ENCODE assay signal across 8 cellular contexts in the genomic region with DNA sequence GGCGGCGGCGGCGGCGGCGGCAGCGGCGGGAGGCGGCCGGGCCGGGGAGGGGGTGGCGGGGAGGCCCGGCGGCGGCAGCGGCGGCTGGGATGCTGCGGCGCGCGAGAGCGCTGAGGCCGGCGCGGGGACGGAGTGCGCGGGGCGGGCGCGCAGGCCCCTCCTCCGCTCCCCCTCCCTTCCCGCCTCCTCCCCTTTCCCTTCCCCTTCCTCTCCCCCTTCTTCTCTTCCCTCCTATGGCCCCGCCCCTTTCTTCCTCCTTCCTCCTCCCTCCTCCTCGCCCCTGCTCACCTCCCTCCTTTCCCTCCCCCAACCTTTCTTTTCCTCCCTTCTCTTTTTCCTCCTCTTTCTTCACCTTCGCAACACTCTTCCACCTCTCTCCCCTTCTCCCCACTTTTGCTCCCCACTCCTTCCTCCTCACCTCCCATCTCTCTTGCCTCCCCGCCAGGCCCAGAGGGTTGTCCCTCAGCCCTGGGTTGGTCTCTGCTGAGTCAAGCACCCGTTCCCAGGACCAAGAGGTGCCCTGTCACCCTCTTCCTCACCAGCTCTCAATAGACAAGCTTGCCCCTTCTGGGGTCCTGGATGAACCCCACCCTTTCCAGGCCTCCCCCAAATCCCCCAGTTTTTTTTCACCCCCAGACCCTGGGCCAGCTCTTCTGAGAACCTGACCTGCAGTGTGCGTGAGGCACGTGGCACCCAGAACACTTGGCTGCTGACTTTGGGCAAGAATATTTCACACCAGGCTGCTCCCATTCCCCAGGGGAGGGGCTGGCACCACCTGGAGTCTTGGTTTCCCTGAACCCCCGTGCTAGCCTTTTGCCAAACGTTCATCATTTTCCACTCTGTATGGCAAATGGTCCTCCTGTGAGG. TPM values are rescaled to one million over a fixed set of nuclear protein-coding genes. Genes with fewer than 3 reads are reported as not detected.
DNase-seq lines count a peak whose midpoint lies in the region; ATAC-seq, FAIRE-seq and TF ChIP-seq lines count a peak whose summit lies in the region.

A gene with protein sequence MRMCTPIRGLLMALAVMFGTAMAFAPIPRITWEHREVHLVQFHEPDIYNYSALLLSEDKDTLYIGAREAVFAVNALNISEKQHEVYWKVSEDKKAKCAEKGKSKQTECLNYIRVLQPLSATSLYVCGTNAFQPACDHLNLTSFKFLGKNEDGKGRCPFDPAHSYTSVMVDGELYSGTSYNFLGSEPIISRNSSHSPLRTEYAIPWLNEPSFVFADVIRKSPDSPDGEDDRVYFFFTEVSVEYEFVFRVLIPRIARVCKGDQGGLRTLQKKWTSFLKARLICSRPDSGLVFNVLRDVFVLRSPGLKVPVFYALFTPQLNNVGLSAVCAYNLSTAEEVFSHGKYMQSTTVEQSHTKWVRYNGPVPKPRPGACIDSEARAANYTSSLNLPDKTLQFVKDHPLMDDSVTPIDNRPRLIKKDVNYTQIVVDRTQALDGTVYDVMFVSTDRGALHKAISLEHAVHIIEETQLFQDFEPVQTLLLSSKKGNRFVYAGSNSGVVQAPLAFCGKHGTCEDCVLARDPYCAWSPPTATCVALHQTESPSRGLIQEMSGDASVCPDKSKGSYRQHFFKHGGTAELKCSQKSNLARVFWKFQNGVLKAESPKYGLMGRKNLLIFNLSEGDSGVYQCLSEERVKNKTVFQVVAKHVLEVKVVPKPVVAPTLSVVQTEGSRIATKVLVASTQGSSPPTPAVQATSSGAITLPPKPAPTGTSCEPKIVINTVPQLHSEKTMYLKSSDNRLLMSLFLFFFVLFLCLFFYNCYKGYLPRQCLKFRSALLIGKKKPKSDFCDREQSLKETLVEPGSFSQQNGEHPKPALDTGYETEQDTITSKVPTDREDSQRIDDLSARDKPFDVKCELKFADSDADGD (minus strand): TSS at position 136 of the 867 bp plus-strand sequence. CDS start 92,657 bp downstream, outside the sequence.

- intact Hi-C loops in PC-9 (cut with micrococcal nuclease; ENCODE audit: unreplicated experiment) (loop anchor here (1.0 to 5.0 kb wide), 2 partner anchors 21 to 61 kb away; no protein-coding TSS in a partner anchor), heart left ventricle (cut with DNase I) (loop anchor here in 1 of 10 donors (5.0 kb wide), 1 partner anchor 176 kb away; no protein-coding TSS in a partner anchor), pancreas (cut with DNase I) (no loop called here)

- TF ChIP-seq POLR2A in GM18526 (IDR thresholded peaks at IDR 0.05; ENCODE audit: extremely low read depth, insufficient read length) (peak; percentile 41), heart left ventricle (IDR thresholded peaks at IDR 0.05) (no peak)

- H3K9me3 ChIP-seq in PC-9 (ENCODE audit: insufficient read depth, low read depth), result no peaks in the 10 kb centered on the region
- no peaks in the 10 kb centered on the region for H3K9me3 ChIP-seq in heart left ventricle
- H3K9me3 ChIP-seq in pancreas, result no peaks in the 10 kb centered on the region

- H3K36me3 Mint-ChIP-seq in activated naive CD8-positive, alpha-beta T cell treated with anti-CD3 and anti-CD28 coated beads for 36 hours, result peaks cover 28% of the 10 kb centered on the region

- no peak for FAIRE-seq in HTR-8/SVneo (lab: Jason Lieb, UNC)
- no peak for FAIRE-seq in pancreas (lab: Jason Lieb, UNC)

- peaks cover 24% of the 10 kb centered on the region for H3K79me2 ChIP-seq in PC-9 (ENCODE audit: low read depth)

- peaks cover 68% of the 10 kb centered on the region for H3K4me1 Mint-ChIP-seq in activated naive CD8-positive, alpha-beta T cell treated with anti-CD3 and anti-CD28 coated beads for 36 hours

- H3K4me3 Mint-ChIP-seq in activated naive CD8-positive, alpha-beta T cell treated with anti-CD3 and anti-CD28 coated beads for 36 hours, result peak within 1 kb of the TSS; percentile 89

- peak within 1 kb of the TSS; percentile 92 for H3K27ac Mint-ChIP-seq in activated naive CD8-positive, alpha-beta T cell treated with anti-CD3 and anti-CD28 coated beads for 36 hours

- POLR2A ChIA-PET in PC-9 (lab: Charles Lee; ENCODE audit: unreplicated experiment), result no interaction called here

- CTCF ChIA-PET in PC-9 (lab: Charles Lee), result no interaction called here

- H3K27me3 Mint-ChIP-seq in activated naive CD8-positive, alpha-beta T cell treated with anti-CD3 and anti-CD28 coated beads for 36 hours, result no peaks in the 10 kb centered on the region

- no peak within 1 kb of the TSS for H3K27ac ChIP-seq in PC-9
- H3K27ac ChIP-seq in heart left ventricle, result peak within 1 kb of the TSS in 6 of 12 donors; percentile 6 to 84 (median 48)
- peak within 1 kb of the TSS in 3 of 4 donors; percentile 22 to 39 (median 28) for H3K27ac ChIP-seq in pancreas

- H4K20me1 ChIP-seq in PC-9 (ENCODE audit: insufficient read depth), result peaks cover 6% of the 10 kb centered on the region; the same call in 1 of the 2 replicates

- ATAC-seq in heart left ventricle, result peak; percentile 44 to 83 (median 80)
- ATAC-seq in pancreas, result peak; percentile 77 to 91 (median 89)

- no peaks in the 10 kb centered on the region; the same call in 1 of the 2 replicates for H3F3A ChIP-seq in PC-9 (ENCODE audit: insufficient read depth, low read depth)

- H3K4me3 ChIP-seq in PC-9 (peak within 1 kb of the TSS; percentile 83), heart left ventricle (peak within 1 kb of the TSS; percentile 51 to 82 (median 72)), pancreas (peak within 1 kb of the TSS; percentile 51 to 80 (median 70))

- H3K4me1 ChIP-seq in PC-9 (replicated peaks; ENCODE audit: insufficient read depth) (peaks cover 11% of the 10 kb centered on the region; the same call in 1 of the 2 replicates), heart left ventricle (peaks cover 0 to 72% (median 9%) of the 10 kb centered on the region in 12 donors), pancreas (peaks cover 0 to 10% (median 0%) of the 10 kb centered on the region in 3 donors)

- TF ChIP-seq CTCF in PC-9 (conservative IDR thresholded peaks at IDR 0.05) (no peak), heart left ventricle (IDR thresholded peaks at IDR 0.05) (no peak), pancreas (IDR thresholded peaks at IDR 0.05) (no peak)

- H3K27me3 ChIP-seq in PC-9 (ENCODE audit: insufficient read depth, low read depth) (no peaks in the 10 kb centered on the region), heart left ventricle (no peaks in the 10 kb centered on the region), pancreas (no peaks in the 10 kb centered on the region)

- H3K4me2 ChIP-seq in PC-9, result peak within 1 kb of the TSS; percentile 88

- H3K9me2 ChIP-seq in PC-9 (ENCODE audit: insufficient read depth), result no peaks in the 10 kb centered on the region

- H2AFZ ChIP-seq in PC-9, result peak within 1 kb of the TSS; percentile 81; the same call in 1 of the 2 replicates

- H3K36me3 ChIP-seq in PC-9 (ENCODE audit: low read depth), result no peaks in the 10 kb centered on the region
- no peaks in the 10 kb centered on the region for H3K36me3 ChIP-seq in heart left ventricle
- no peaks in the 10 kb centered on the region for H3K36me3 ChIP-seq in pancreas

- DNase-seq in AG08396 (ENCODE audit: low spot score) (peak; percentile 77), HTR-8/SVneo (ENCODE audit: insufficient read length, low spot score) (peak; percentile 45), PC-9 (peak in 1 of 2 experiments; percentile 71), heart left ventricle (peak in 4 of 5 donors; percentile 75 to 84 (median 79)), pancreas (peak in 5 of 6 donors; percentile 54 to 86 (median 75)), HuH-7 (ENCODE audit: low spot score) (no peak)
- DNase-seq in activated naive CD8-positive, alpha-beta T cell treated with anti-CD3 and anti-CD28 coated beads for 36 hours, result peak; percentile 58

- no peaks in the 10 kb centered on the region for H3K9me3 Mint-ChIP-seq in activated naive CD8-positive, alpha-beta T cell treated with anti-CD3 and anti-CD28 coated beads for 36 hours

- 11 to 16% (median 12%) methylated on average over 27 to 42 of the region's 42 CpGs for WGBS in heart left ventricle, 4 donors
- WGBS in pancreas, 2 donors, result 9 to 62% methylated on average over 7 to 42 of the region's 42 CpGs

- BruUV-seq in PC-9 (replicated peaks; lab: Mats Ljungman, UMichigan), result TSS peak; percentile 70

RNA-seq across cellular contexts. Expression of the gene that starts here (rescaled TPM):
- total RNA-seq in PC-9 (2021) (48.4 and 58.3 TPM in 2 replicates), heart left ventricle (10 to 100 TPM; 12.8 to 59.8 (median 20.3) TPM), pancreas (10 to 100 TPM in 5 of 6 donors, 1 to 10 TPM in 1; 7.1 to 29.7 (median 13.0) TPM)
- 100 to 1,000 TPM; 239 to 245 TPM for total RNA-seq in activated naive CD8-positive, alpha-beta T cell treated with anti-CD3 and anti-CD28 coated beads for 36 hours
- polyA plus RNA-seq in heart left ventricle (1 to 10 TPM; 4.0 to 8.1 TPM), pancreas (10 to 100 TPM in 1 of 2 donors, 1 to 10 TPM in 1; 7.8 to 10.4 TPM)
